In genomic region chr21:23968722-23969647, GRCh38 we compare ENCODE assay signal across 8 cellular contexts.
DNase-seq lines count a peak whose midpoint lies in the region; ATAC-seq and TF ChIP-seq lines count a peak whose summit lies in the region.

No MANE protein-coding gene starts in this region.

- POLR2A ChIA-PET in activated B cell treated with CpG ODN at 0.5 μM for 24 hours (lab: Charles Lee): interaction anchor here (0.7 kb wide), 1 partner anchor 115 kb away, joined by 3 read pairs; no protein-coding TSS in a partner anchor

- ATAC-seq in GM18907 (IDR thresholded peaks at IDR 0.05; ENCODE audit: unreplicated experiment): peak; percentile 97
- peak; percentile 96 for ATAC-seq in HG03103 (IDR thresholded peaks at IDR 0.05; ENCODE audit: low read depth, unreplicated experiment)
- peak; percentile 92 for ATAC-seq in activated B cell treated with CpG ODN at 0.5 μM for 24 hours (ENCODE audit: low read depth)
- ATAC-seq in sciatic nerve: peak; percentile 34

- H3K27ac Mint-ChIP-seq in activated B cell treated with CpG ODN at 0.5 μM for 24 hours: peak overlapping the region; percentile 81

- in situ Hi-C loops in ACHN (cut with HindIII; ENCODE audit: low pct_ligation_motif_present, low pct_unique_long_range_greater_than_20kb, low sequenced_read_pairs): no loop called here

- peaks cover 18% of the 10 kb centered on the region for H3K4me1 Mint-ChIP-seq in activated B cell treated with CpG ODN at 0.5 μM for 24 hours

- H3K9me3 Mint-ChIP-seq in activated B cell treated with CpG ODN at 0.5 μM for 24 hours: no peaks in the 10 kb centered on the region

- H3K4me3 ChIP-seq in colonic mucosa: no peak overlapping the region

- no peak overlapping the region for H3K27ac ChIP-seq in colonic mucosa

- TF ChIP-seq CTCF in activated B cell treated with CpG ODN at 0.5 μM for 24 hours (IDR thresholded peaks at IDR 0.05) (no peak), colonic mucosa (IDR thresholded peaks at IDR 0.05) (peak; percentile 26)

- peak overlapping the region; percentile 76 for H3K4me3 Mint-ChIP-seq in activated B cell treated with CpG ODN at 0.5 μM for 24 hours

- no peaks in the 10 kb centered on the region for H3K4me1 ChIP-seq in colonic mucosa

- H3K36me3 Mint-ChIP-seq in activated B cell treated with CpG ODN at 0.5 μM for 24 hours (ENCODE audit: low read depth): no peaks in the 10 kb centered on the region

- CTCF ChIA-PET in activated B cell treated with CpG ODN at 0.5 μM for 24 hours (lab: Charles Lee): interaction anchor here (0.7 to 5.0 kb wide), 15 partner anchors 8 to 1343 kb away, joined by 3 to 65 read pairs (median 3); no protein-coding TSS in a partner anchor

- no peaks in the 10 kb centered on the region for H3K9me3 ChIP-seq in colonic mucosa

- DNase-seq in ACHN (peak; percentile 26), NCI-H2081 treated with DMSO at 0.1 percent for 48 hours (lab: John Stamatoyannopoulos, UW) (peak; percentile 41), activated B cell treated with CpG ODN at 0.5 μM for 24 hours (peak; percentile 51), colonic mucosa (peak; percentile 22), sciatic nerve (ENCODE audit: low spot score) (no peak), EL (no peak)

- H3K27me3 Mint-ChIP-seq in activated B cell treated with CpG ODN at 0.5 μM for 24 hours: no peaks in the 10 kb centered on the region

- H3K36me3 ChIP-seq in colonic mucosa: no peaks in the 10 kb centered on the region

- intact Hi-C loops in activated B cell treated with CpG ODN at 0.5 μM for 24 hours (cut with micrococcal nuclease): loop anchor here (1.0 to 5.0 kb wide), 8 partner anchors 78 to 1418 kb away; no protein-coding TSS in a partner anchor
- intact Hi-C loops in colonic mucosa (cut with DNase I): no loop called here
- intact Hi-C loops in sciatic nerve (cut with DNase I): no loop called here

- no peak overlapping the region for H3K9ac ChIP-seq in colonic mucosa (ENCODE audit: low read depth in 2 of 2, low read length in 2 of 2)

- no peaks in the 10 kb centered on the region for H3K27me3 ChIP-seq in colonic mucosa

Comparison
In these comparisons a context has a peak if more than half of its experiments do, and no peak if none do; other contexts are left out.
1. DNase-seq: peak in ACHN (single experiment), NCI-H2081 treated with DMSO at 0.1 percent for 48 hours (single experiment), activated B cell treated with CpG ODN at 0.5 μM for 24 hours (single experiment) and colonic mucosa (single experiment); none in sciatic nerve (single experiment) and EL (single experiment).
2. ATAC-seq: peak in every context shown above with its lines; median percentile 97 in GM18907; 96 in HG03103; 92 in activated B cell treated with CpG ODN at 0.5 μM for 24 hours; 34 in sciatic nerve.